Comparison of ENCODE assay signal across 9 cellular contexts in genomic region chr5:1883925-1884637, GRCh38. TPM values are rescaled to one million over a fixed set of nuclear protein-coding genes. Genes with fewer than 3 reads are reported as not detected.
DNase-seq lines count a peak whose midpoint lies in the region; ATAC-seq and TF ChIP-seq lines count a peak whose summit lies in the region.
"Had no signal": no experiment of that assay in that cellular context is flagged by ENCODE, and none has a peak within 500 bp of the region (broad histone marks: within the 10 kb centered on the region; RNA-seq: fewer than 3 reads in every experiment).

No MANE protein-coding gene starts in this region.

- H3K27me3 ChIP-seq in HUES6 (ENCODE audit: control insufficient read depth, insufficient read depth, low read length) = peaks cover 99% of the 10 kb centered on the region
- H3K27me3 ChIP-seq in esophagus muscularis mucosa = peaks cover 17 to 100% (median 91%) of the 10 kb centered on the region in 4 donors
- H3K27me3 ChIP-seq in parathyroid adenoma (ENCODE audit: control insufficient read depth, insufficient read depth, low read length) = peaks cover 7% of the 10 kb centered on the region

- intact Hi-C loops in esophagus muscularis mucosa (cut with DNase I) = no loop called here

- no peak for TF ChIP-seq POLR2A in esophagus muscularis mucosa (IDR thresholded peaks at IDR 0.05; ENCODE audit: low read depth)

- no peak overlapping the region for H3K27ac ChIP-seq in HUES6 (ENCODE audit: low read depth, low read length)
- no peak overlapping the region for H3K27ac ChIP-seq in esophagus muscularis mucosa (replicated peaks in 1 of 4)
- H3K27ac ChIP-seq in parathyroid adenoma = no peak overlapping the region

- DNase-seq in ELF-1 (ENCODE audit: low read depth, low spot score) (peak; percentile 36), esophagus muscularis mucosa (ENCODE audit: extremely low spot score) (no peak), cerebellar cortex (ENCODE audit: low spot score) (no peak)
- DNase-seq: activated B cell treated with CpG ODN at 0.5 μM for 24 hours; activated naive CD4-positive, alpha-beta T cell treated with anti-CD3 and anti-CD28 coated beads, Interleukin-2, amount 50 U/mL, for 16 hours had no signal

- H3K9me3 ChIP-seq in HUES6 (ENCODE audit: control insufficient read depth, insufficient read depth, low read depth, low read length) (no peaks in the 10 kb centered on the region), esophagus muscularis mucosa (no peaks in the 10 kb centered on the region), parathyroid adenoma (ENCODE audit: control insufficient read depth, low read length) (no peaks in the 10 kb centered on the region)

- 12% methylated on average over 36 of the region's 49 CpGs for WGBS in esophagus muscularis mucosa

- H3K4me2 ChIP-seq in parathyroid adenoma (ENCODE audit: low read length) = peak overlapping the region; percentile 24

- H3K79me2 ChIP-seq in parathyroid adenoma = no peaks in the 10 kb centered on the region

- H2AFZ ChIP-seq in parathyroid adenoma = peak overlapping the region; percentile 22

- TF ChIP-seq CTCF in esophagus muscularis mucosa (IDR thresholded peaks at IDR 0.05) (no peak), parathyroid adenoma (IDR thresholded peaks at IDR 0.05) (no peak)

- ATAC-seq in HG03108 (IDR thresholded peaks at IDR 0.05; ENCODE audit: unreplicated experiment) (no peak), HG03432 (IDR thresholded peaks at IDR 0.05; ENCODE audit: unreplicated experiment) (no peak)

- TF ChIP-seq EP300 in esophagus muscularis mucosa (IDR thresholded peaks at IDR 0.05) = no peak

- H3K4me1 ChIP-seq in HUES6 (ENCODE audit: control insufficient read depth, insufficient read depth, low read length) = peaks cover 46% of the 10 kb centered on the region
- H3K4me1 ChIP-seq in esophagus muscularis mucosa = peaks cover 23 to 75% (median 56%) of the 10 kb centered on the region in 4 donors
- peaks cover 3% of the 10 kb centered on the region for H3K4me1 ChIP-seq in parathyroid adenoma

- H3K36me3 ChIP-seq in HUES6 (ENCODE audit: control insufficient read depth, insufficient read depth, low read length) = no peaks in the 10 kb centered on the region
- H3K36me3 ChIP-seq in esophagus muscularis mucosa = peaks cover 0 to 7% (median 0%) of the 10 kb centered on the region in 4 donors
- H3K36me3 ChIP-seq in parathyroid adenoma (ENCODE audit: control insufficient read depth, insufficient read depth, low read length) = no peaks in the 10 kb centered on the region

- H3K9ac ChIP-seq in HUES6 (ENCODE audit: low read length) = no peak overlapping the region
- no peak overlapping the region for H3K9ac ChIP-seq in parathyroid adenoma

- H3K4me3 ChIP-seq in HUES6 (ENCODE audit: low read depth, low read length) = peak overlapping the region; percentile 60
- H3K4me3 ChIP-seq in esophagus muscularis mucosa = peak overlapping the region in 3 of 4 donors; percentile 42 to 47 (median 46)
- H3K4me3 ChIP-seq in parathyroid adenoma (ENCODE audit: low read depth, low read length) = no peak overlapping the region

RNA-seq across cellular contexts. Expression of gene IRX4, which starts 1.4 kb away (rescaled TPM):
- total RNA-seq in esophagus muscularis mucosa = not detected
- total RNA-seq: activated B cell treated with CpG ODN at 0.5 μM for 24 hours had no signal
